15 cellular contexts compared by ENCODE assay signal in genomic region chr4:8202108-8202507, GRCh38. TPM values are rescaled to one million over a fixed set of nuclear protein-coding genes. Genes with fewer than 3 reads are reported as not detected.
A peak's percentile ranks its signal among the peaks of the same experiment; 100 is the strongest.
DNase-seq lines count a peak whose midpoint lies in the region; ATAC-seq and TF ChIP-seq lines count a peak whose summit lies in the region.
"Had no signal": no experiment of that assay in that cellular context is flagged by ENCODE, and none has a peak within 500 bp of the region (broad histone marks: within the 10 kb centered on the region; RNA-seq: fewer than 3 reads in every experiment).

No MANE protein-coding gene starts in this region.

- POLR2A ChIA-PET in CD4-positive, alpha-beta T cell (lab: Charles Lee), result interaction anchor here (1.0 kb wide), 1 partner anchor 27 kb away, joined by 6 read pairs; no protein-coding TSS in a partner anchor
- POLR2A ChIA-PET in GM10248 (lab: Yijun Ruan, JAX), result no interaction called here

- H3K4me3 ChIP-seq in dorsolateral prefrontal cortex, result peak overlapping the region in 34 of 59 donors; percentile 8 to 66 (median 52)
- peak overlapping the region; percentile 10 for H3K4me3 ChIP-seq in rectal smooth muscle tissue (ENCODE audit: low read length)
- H3K4me3 ChIP-seq: lung, uterus had no signal

- H3K9ac ChIP-seq in rectal smooth muscle tissue (ENCODE audit: low read length), result no peak overlapping the region
- H3K9ac ChIP-seq: parathyroid adenoma had no signal

- H3K27me3 Mint-ChIP-seq in CD4-positive, alpha-beta T cell, result no peaks in the 10 kb centered on the region
- H3K27me3 Mint-ChIP-seq: activated naive CD8-positive, alpha-beta T cell had no signal

- no peaks in the 10 kb centered on the region for H3K9me3 Mint-ChIP-seq in CD4-positive, alpha-beta T cell

- no peak overlapping the region for H3K27ac ChIP-seq in CD4-positive, alpha-beta T cell (ENCODE audit: low read depth, low read length)
- H3K27ac ChIP-seq in KOPT-K1 (ENCODE audit: low read depth, low read length, poor library complexity, severe bottlenecking) (peak overlapping the region; percentile 69), dorsolateral prefrontal cortex (peak overlapping the region in 4 of 59 donors; percentile 2 to 85 (median 84)), rectal smooth muscle tissue (ENCODE audit: low read depth, low read length) (no peak overlapping the region)
- H3K27ac ChIP-seq: parathyroid adenoma, uterus had no signal

- H3K27ac Mint-ChIP-seq in CD4-positive, alpha-beta T cell, result peak overlapping the region; percentile 99
- H3K27ac Mint-ChIP-seq: activated naive CD8-positive, alpha-beta T cell had no signal

- TF ChIP-seq CTCF in CD4-positive, alpha-beta T cell (IDR thresholded peaks at IDR 0.05), result no peak
- TF ChIP-seq CTCF in dorsolateral prefrontal cortex (IDR thresholded peaks at IDR 0.05 in 54 of 56, conservative IDR thresholded peaks at IDR 0.05 in 2 of 56; ENCODE audit: low read depth in 1 of 56, partially characterized antibody in 56 of 56) (no peak), GM10248 (IDR thresholded peaks at IDR 0.05; ENCODE audit: control extremely low read depth, extremely low read depth, low read depth, missing control alignments) (no peak)

- H3K4me1 ChIP-seq in rectal smooth muscle tissue (ENCODE audit: control insufficient read depth, insufficient read depth, low read length), result no peaks in the 10 kb centered on the region

- H3K36me3 Mint-ChIP-seq in CD4-positive, alpha-beta T cell (ENCODE audit: low read depth), result peaks cover 22% of the 10 kb centered on the region
- H3K36me3 Mint-ChIP-seq: activated naive CD8-positive, alpha-beta T cell had no signal

- CTCF ChIA-PET in CD4-positive, alpha-beta T cell (lab: Charles Lee), result no interaction called here
- CTCF ChIA-PET in GM10248 (lab: Yijun Ruan, JAX), result interaction anchor here (0.9 to 2.5 kb wide), 3 partner anchors 23 to 200 kb away, joined by 3 to 13 read pairs (median 4); no protein-coding TSS in a partner anchor

- H3K9me3 ChIP-seq in CD4-positive, alpha-beta T cell (ENCODE audit: control insufficient read depth, low read length), result no peaks in the 10 kb centered on the region
- H3K9me3 ChIP-seq in KOPT-K1 (ENCODE audit: insufficient read depth, low read length, poor library complexity, severe bottlenecking), result no peaks in the 10 kb centered on the region
- H3K9me3 ChIP-seq: uterus had no signal

- H3K27me3 ChIP-seq in CD4-positive, alpha-beta T cell (ENCODE audit: control insufficient read depth, insufficient read depth, low read length), result no peaks in the 10 kb centered on the region
- H3K27me3 ChIP-seq in dorsolateral prefrontal cortex, result no peaks in the 10 kb centered on the region
- no peaks in the 10 kb centered on the region for H3K27me3 ChIP-seq in rectal smooth muscle tissue (ENCODE audit: control insufficient read depth, insufficient read depth, low read length)
- H3K27me3 ChIP-seq: uterus had no signal

- DNase-seq in CD4-positive, alpha-beta T cell, result no peak
- DNase-seq in dorsolateral prefrontal cortex (no peak), NCI-H187 (lab: John Stamatoyannopoulos, UW) (no peak), C1 segment of cervical spinal cord (lab: John Stamatoyannopoulos, UW) (no peak), GM10248 (ENCODE audit: extremely low spot score) (no peak)
- DNase-seq in activated naive CD4-positive, alpha-beta T cell (lab: John Stamatoyannopoulos, UW), result no peak
- DNase-seq: EL, NCI-H1694 treated with DMSO at 0.1 percent for 48 hours, uterus had no signal

- intact Hi-C loops in CD4-positive, alpha-beta T cell (cut with DNase I, micrococcal nuclease), result no loop called here
- intact Hi-C loops in dorsolateral prefrontal cortex (cut with DNase I), result loop anchor here in 1 of 2 donors (10.0 kb wide), 1 partner anchor 1027 kb away; no protein-coding TSS in a partner anchor

- H3K4me3 Mint-ChIP-seq in CD4-positive, alpha-beta T cell, result peak overlapping the region; percentile 45
- H3K4me3 Mint-ChIP-seq: activated naive CD8-positive, alpha-beta T cell had no signal

- H3K36me3 ChIP-seq in KOPT-K1 (ENCODE audit: insufficient read depth, low read length), result no peaks in the 10 kb centered on the region; the same call in 1 of the 2 replicates
- H3K36me3 ChIP-seq in rectal smooth muscle tissue (ENCODE audit: control insufficient read depth, insufficient read depth, low read length), result no peaks in the 10 kb centered on the region
- H3K36me3 ChIP-seq: uterus had no signal

- H3K4me1 Mint-ChIP-seq in CD4-positive, alpha-beta T cell (ENCODE audit: low read depth), result peaks cover 48% of the 10 kb centered on the region

- no peak for ATAC-seq in CD4-positive, alpha-beta T cell (ENCODE audit: poor library complexity)
- ATAC-seq: esophagus mucosa had no signal

RNA-seq across cellular contexts. Expression of gene SH3TC1, which starts 3.0 kb away (rescaled TPM):
- 100 to 1,000 TPM; 119 to 127 TPM for total RNA-seq in CD4-positive, alpha-beta T cell
- total RNA-seq in dorsolateral prefrontal cortex, result 10 to 100 TPM in 113 of 120 experiments, 1 to 10 TPM in 7; 5.1 to 46.5 (median 19.2) TPM

RNA-seq across cellular contexts. Expression of gene ABLIM2, which starts 43.5 kb away (rescaled TPM):
- total RNA-seq in CD4-positive, alpha-beta T cell, result 1 to 10 TPM; 2.5 to 2.7 TPM
- total RNA-seq in dorsolateral prefrontal cortex, result 100 to 1,000 TPM in 103 of 120 experiments, 10 to 100 TPM in 17; 43.2 to 185 (median 130) TPM

Comparison
In these comparisons a context has a peak if more than half of its experiments do, and no peak if none do; other contexts are left out.
1. RNA of gene ABLIM2, which starts 43.5 kb away (total RNA-seq): 43.2 to 185 TPM in dorsolateral prefrontal cortex; 2.5 to 2.7 TPM in CD4-positive, alpha-beta T cell; every median in the first group is over 10 times any median in the second.